In genomic region chr10:59465089-59465488, GRCh38 we compare ENCODE assay signal across 1 cellular context.
TF ChIP-seq lines count a peak whose summit lies in the region.

No MANE protein-coding gene starts in this region.

TF ChIP-seq in H1, 55 proteins besides CTCF, POLR2A, EP300 and RAD21 (continued from another document):
- no peak for TF ChIP-seq MAX (IDR thresholded peaks at IDR 0.05)
